Comparison of ENCODE assay signal across 13 cellular contexts in genomic region chr11:845872-846271, GRCh38. TPM values are rescaled to one million over a fixed set of nuclear protein-coding genes. Genes with fewer than 3 reads are reported as not detected.
A peak's percentile ranks its signal among the peaks of the same experiment; 100 is the strongest.
DNase-seq lines count a peak whose midpoint lies in the region; ATAC-seq and TF ChIP-seq lines count a peak whose summit lies in the region.
"Had no signal": no experiment of that assay in that cellular context is flagged by ENCODE, and none has a peak within 500 bp of the region (broad histone marks: within the 10 kb centered on the region; RNA-seq: fewer than 3 reads in every experiment).

No MANE protein-coding gene starts in this region.

- H3K27ac ChIP-seq in GM23338 (ENCODE audit: low read depth) (no peak overlapping the region), stomach (peak overlapping the region in 3 of 5 donors; percentile 92 to 97 (median 92))

- H3K4me1 ChIP-seq in GM23338 (ENCODE audit: insufficient read depth) (peaks cover 32% of the 10 kb centered on the region), stomach (peaks cover 60 to 90% (median 84%) of the 10 kb centered on the region in 4 donors)

- TF ChIP-seq POLR2A in stomach (IDR thresholded peaks at IDR 0.05) = no peak

- no peaks in the 10 kb centered on the region for H3K27me3 ChIP-seq in GM23338 (ENCODE audit: insufficient read depth)
- peaks cover 0 to 38% (median 23%) of the 10 kb centered on the region in 3 donors for H3K27me3 ChIP-seq in stomach

- H3F3A ChIP-seq in GM23338 (replicated peaks; ENCODE audit: low read depth) = 0 out of 2 replicates have a peak, but pooled peaks cover 5% of the 10 kb centered on the region

- H3K9me3 Mint-ChIP-seq in GM23338 = no peaks in the 10 kb centered on the region
- H3K9me3 Mint-ChIP-seq: activated CD4-positive, alpha-beta memory T cell treated with anti-CD3 and anti-CD28 coated beads for 36 hours; CD8-positive, alpha-beta memory T cell had no signal

- no peaks in the 10 kb centered on the region for H3K9me3 ChIP-seq in stomach

- DNase-seq in GM23338 (ENCODE audit: low spot score) (no peak), fibroblast of villous mesenchyme (ENCODE audit: low read depth) (no peak), stomach (no peak), midbrain (lab: John Stamatoyannopoulos, UW) (no peak), NCI-H748 treated with DMSO at 0.1 percent for 48 hours (lab: John Stamatoyannopoulos, UW) (no peak)
- DNase-seq: activated CD4-positive, alpha-beta memory T cell treated with anti-CD3 and anti-CD28 coated beads for 36 hours; activated naive CD4-positive, alpha-beta T cell treated with anti-CD3 and anti-CD28 coated beads, Interleukin-2, amount 50 U/mL, for 16 hours; CD8-positive, alpha-beta memory T cell; NCI-H1930; T-helper 1 cell had no signal

- H3K4me2 ChIP-seq in GM23338 = peak overlapping the region; percentile 91; the same call in 1 of the 2 replicates

- peaks cover 5% of the 10 kb centered on the region for H3K36me3 Mint-ChIP-seq in GM23338 (ENCODE audit: low read depth)
- H3K36me3 Mint-ChIP-seq: activated CD4-positive, alpha-beta memory T cell treated with anti-CD3 and anti-CD28 coated beads for 36 hours had no signal

- no peak overlapping the region for H3K4me3 Mint-ChIP-seq in GM23338
- H3K4me3 Mint-ChIP-seq: activated CD4-positive, alpha-beta memory T cell treated with anti-CD3 and anti-CD28 coated beads for 36 hours had no signal

- intact Hi-C loops in stomach (cut with DNase I; ENCODE audit: low total_unique reads) = loop anchor here (5.0 kb wide), 1 partner anchor 206 kb away; no protein-coding TSS in a partner anchor

- peaks cover 17% of the 10 kb centered on the region for H3K27me3 Mint-ChIP-seq in GM23338 (ENCODE audit: insufficient read depth, low read depth, poor library complexity)

- H3K36me3 ChIP-seq in GM23338 (ENCODE audit: insufficient read depth) = no peaks in the 10 kb centered on the region
- peaks cover 0 to 8% (median under 1%) of the 10 kb centered on the region in 4 donors for H3K36me3 ChIP-seq in stomach

- peaks cover 17% of the 10 kb centered on the region for H4K20me1 ChIP-seq in GM23338 (replicated peaks; ENCODE audit: insufficient read depth)

- H3K4me3 ChIP-seq in GM23338 (no peak overlapping the region), WI38 (ENCODE audit: low read depth, low read length) (peak overlapping the region; percentile 31), fibroblast of villous mesenchyme (ENCODE audit: low read depth, low read length) (peak overlapping the region; percentile 86), stomach (peak overlapping the region in 1 of 4 donors; percentile 99)

- ATAC-seq in GM23338 (no peak), HG02981 (IDR thresholded peaks at IDR 0.05; ENCODE audit: unreplicated experiment) (no peak), GM18502 (IDR thresholded peaks at IDR 0.05; ENCODE audit: poor library complexity, unreplicated experiment) (no peak)

- peaks cover 20% of the 10 kb centered on the region for H3K4me1 Mint-ChIP-seq in GM23338

- TF ChIP-seq CTCF in GM23338 (conservative IDR thresholded peaks at IDR 0.05; ENCODE audit: low read depth in 2 of 2) (no peak), WI38 (IDR thresholded peaks at IDR 0.05; ENCODE audit: low read depth, low read length) (no peak), fibroblast of villous mesenchyme (IDR thresholded peaks at IDR 0.05; ENCODE audit: insufficient read depth, low read depth, low read length) (no peak), stomach (IDR thresholded peaks at IDR 0.05) (no peak)

- peaks cover 14% of the 10 kb centered on the region for H3K79me2 ChIP-seq in GM23338 (replicated peaks; ENCODE audit: insufficient read depth)

- 20 to 49% (median 36%) methylated on average over 2 to 6 of the region's 6 CpGs; no CpG with 5 or more reads in 1 of the 5 donors for WGBS in stomach, 5 donors

- H3K27ac Mint-ChIP-seq in GM23338 = no peak overlapping the region
- H3K27ac Mint-ChIP-seq: activated CD4-positive, alpha-beta memory T cell treated with anti-CD3 and anti-CD28 coated beads for 36 hours; CD8-positive, alpha-beta memory T cell had no signal

- no peaks in the 10 kb centered on the region for H3K9me2 ChIP-seq in GM23338 (ENCODE audit: insufficient read depth)

- no peak overlapping the region for H2AFZ ChIP-seq in GM23338

- no peak for TF ChIP-seq EP300 in stomach (IDR thresholded peaks at IDR 0.05)

TF ChIP-seq in GM23338, 12 proteins besides CTCF, POLR2A, EP300 and RAD21 (continues in another document):
- no peak for TF ChIP-seq STAT1 (IDR thresholded peaks at IDR 0.05; ENCODE audit: unreplicated experiment)
- TF ChIP-seq ETS1 (IDR thresholded peaks at IDR 0.05) = no peak
- TF ChIP-seq EZH2 (IDR thresholded peaks at IDR 0.05; ENCODE audit: low read depth, unreplicated experiment) = no peak
- TF ChIP-seq JUNB (IDR thresholded peaks at IDR 0.05; ENCODE audit: unreplicated experiment) = no peak
- no peak for TF ChIP-seq NANOG (IDR thresholded peaks at IDR 0.05; ENCODE audit: borderline replicate concordance)
- TF ChIP-seq ZNF331 (CRISPR knock-in tag; IDR thresholded peaks at IDR 0.05; ENCODE audit: low read depth) = no peak
- no peak for TF ChIP-seq POLR2AphosphoS5 (IDR thresholded peaks at IDR 0.05; ENCODE audit: low read depth)

RNA-seq across cellular contexts. Expression of gene TSPAN4, which starts 3.2 kb away (rescaled TPM):
- 145 and 150 TPM in 2 replicates for total RNA-seq in GM23338 (2014; rRNA removed; shearing (Covaris generic))
- polyA plus RNA-seq in GM23338 (2016; fragmentation: Nextera tagmentation; extraction: Ambion mirVana) = 76.8 and 88.4 TPM in 2 replicates
- 113 and 126 TPM in 2 replicates for total RNA-seq in fibroblast of villous mesenchyme
- 100 to 1,000 TPM in 1 of 5 donors, 10 to 100 TPM in 4; 20.5 to 116 (median 29.7) TPM for total RNA-seq in stomach
- polyA plus RNA-seq in stomach = 10 to 100 TPM; 10.5 to 29.8 (median 26.4) TPM

RNA-seq across cellular contexts. Expression of gene POLR2L, which starts 3.5 kb away (rescaled TPM):
- 32.2 and 34.0 TPM in 2 replicates for total RNA-seq in GM23338 (2014; rRNA removed; shearing (Covaris generic))
- polyA plus RNA-seq in GM23338 (2016; fragmentation: Nextera tagmentation; extraction: Ambion mirVana) (369 TPM in 2 replicates), stomach (100 to 1,000 TPM; 130 to 160 (median 152) TPM)
- total RNA-seq in fibroblast of villous mesenchyme (92.4 and 120 TPM in 2 replicates), stomach (100 to 1,000 TPM in 1 of 5 donors, 10 to 100 TPM in 4; 13.8 to 407 (median 63.4) TPM)

RNA-seq across cellular contexts. Expression of gene CD151, which starts 13.1 kb away (rescaled TPM):
- 109 and 119 TPM in 2 replicates for total RNA-seq in GM23338 (2014; rRNA removed; shearing (Covaris generic))
- 62.9 and 64.4 TPM in 2 replicates for polyA plus RNA-seq in GM23338 (2016; fragmentation: Nextera tagmentation; extraction: Ambion mirVana)
- 218 and 295 TPM in 2 replicates for total RNA-seq in fibroblast of villous mesenchyme
- total RNA-seq in stomach = 100 to 1,000 TPM; 103 to 293 (median 157) TPM
- polyA plus RNA-seq in stomach = 100 to 1,000 TPM in 2 of 3 donors, 10 to 100 TPM in 1; 66.7 to 262 (median 206) TPM

RNA-seq across cellular contexts. Expression of gene CRACR2B, which starts 18.2 kb away (rescaled TPM):
- total RNA-seq in GM23338 (2014; rRNA removed; shearing (Covaris generic)) = 58.0 and 64.1 TPM in 2 replicates
- 55.9 and 59.4 TPM in 2 replicates for polyA plus RNA-seq in GM23338 (2016; fragmentation: Nextera tagmentation; extraction: Ambion mirVana)
- total RNA-seq in fibroblast of villous mesenchyme = 0.43 and 0.97 TPM in 2 replicates
- 100 to 1,000 TPM in 4 of 5 donors, 10 to 100 TPM in 1; 12.7 to 556 (median 165) TPM for total RNA-seq in stomach
- polyA plus RNA-seq in stomach = 100 to 1,000 TPM; 105 to 133 (median 119) TPM
- polyA plus RNA-seq: CD8-positive, alpha-beta memory T cell had no signal

RNA-seq across cellular contexts. Expression of gene PNPLA2, which starts 27.2 kb away (rescaled TPM):
- total RNA-seq in GM23338 (2014; rRNA removed; shearing (Covaris generic)) = 33.4 and 45.6 TPM in 2 replicates
- polyA plus RNA-seq in GM23338 (2016; fragmentation: Nextera tagmentation; extraction: Ambion mirVana) (31.1 and 32.3 TPM in 2 replicates), stomach (10 to 100 TPM; 41.7 to 85.1 (median 77.8) TPM)
- total RNA-seq in fibroblast of villous mesenchyme (23.5 and 28.5 TPM in 2 replicates), stomach (100 to 1,000 TPM in 3 of 5 donors, 10 to 100 TPM in 2; 33.4 to 385 (median 139) TPM)
